ENCODE assay signal across 28 cellular contexts in genomic region chr12:22792198-22792597, GRCh38.
"Had no signal": no experiment of that assay in that cellular context is flagged by ENCODE, and none has a peak within 500 bp of the region (broad histone marks: within the 10 kb centered on the region; RNA-seq: fewer than 3 reads in every experiment).

No MANE protein-coding gene starts in this region.

- H3K27ac Mint-ChIP-seq: activated CD4-positive, alpha-beta T cell treated with anti-CD3 and anti-CD28 coated beads, Interleukin-2, amount 10 ng/mL, durations not matched to agents 7 days and 5 days; activated naive CD8-positive, alpha-beta T cell; activated T-cell treated with anti-CD3 and anti-CD28 coated beads, Interleukin-2, amount 50 U/mL, for 24 hours; activated T-helper 17 cell treated with anti-CD3 and anti-CD28 coated beads, Interleukin-2, amount 50 U/mL, for 72 hours; effector memory CD8-positive, alpha-beta T cell; nephron progenitor cell; stimulated activated memory B cell treated with anti-CD40 and anti-IgM and Interleukin-4, amounts not matched to agents 10 μg/mL and 1 μg/mL and 100 μg/mL, for 72 hours; T-helper 2 cell treated with Interferon-gamma antibody and Interleukin-4, amounts not matched to agents 5 μg/mL and 100 μg/mL, for 36 hours had no signal

- ATAC-seq: activated T-helper 17 cell treated with anti-CD3 and anti-CD28 coated beads, Interleukin-2, amount 50 U/mL, for 72 hours; effector memory CD8-positive, alpha-beta T cell; heart right ventricle; left colon; mucosa of descending colon; stimulated activated memory B cell treated with anti-CD40 and anti-IgM and Interleukin-4, amounts not matched to agents 10 μg/mL and 1 μg/mL and 100 μg/mL, for 72 hours had no signal

- H3K4me2 ChIP-seq: smooth muscle cell had no signal

- H3K27ac ChIP-seq: adrenal gland, colonic mucosa, dorsolateral prefrontal cortex, esophagus muscularis mucosa, heart right ventricle, sigmoid colon, stomach, suprapubic skin, tibial nerve, WERI-Rb-1 had no signal

- H3K36me3 ChIP-seq: adrenal gland, colonic mucosa, esophagus muscularis mucosa, heart right ventricle, sigmoid colon, stomach, suprapubic skin, tibial nerve, WERI-Rb-1 had no signal

- H3K4me1 ChIP-seq: adrenal gland, colonic mucosa, heart right ventricle, stomach, suprapubic skin had no signal

- H3K9me3 Mint-ChIP-seq: activated CD4-positive, alpha-beta T cell treated with anti-CD3 and anti-CD28 coated beads, Interleukin-2, amount 10 ng/mL, durations not matched to agents 7 days and 5 days; activated T-cell treated with anti-CD3 and anti-CD28 coated beads, Interleukin-2, amount 50 U/mL, for 24 hours; activated T-helper 17 cell treated with anti-CD3 and anti-CD28 coated beads, Interleukin-2, amount 50 U/mL, for 72 hours; effector memory CD8-positive, alpha-beta T cell; T-helper 2 cell treated with Interferon-gamma antibody and Interleukin-4, amounts not matched to agents 5 μg/mL and 100 μg/mL, for 36 hours had no signal

- H3K4me3 Mint-ChIP-seq: activated CD4-positive, alpha-beta T cell treated with anti-CD3 and anti-CD28 coated beads, Interleukin-2, amount 10 ng/mL, durations not matched to agents 7 days and 5 days; activated naive CD8-positive, alpha-beta T cell; activated T-cell treated with anti-CD3 and anti-CD28 coated beads, Interleukin-2, amount 50 U/mL, for 24 hours; activated T-helper 17 cell treated with anti-CD3 and anti-CD28 coated beads, Interleukin-2, amount 50 U/mL, for 72 hours; effector memory CD8-positive, alpha-beta T cell; nephron progenitor cell; stimulated activated memory B cell treated with anti-CD40 and anti-IgM and Interleukin-4, amounts not matched to agents 10 μg/mL and 1 μg/mL and 100 μg/mL, for 72 hours; T-helper 2 cell treated with Interferon-gamma antibody and Interleukin-4, amounts not matched to agents 5 μg/mL and 100 μg/mL, for 36 hours had no signal

- DNase-seq: activated CD4-positive, alpha-beta T cell treated with anti-CD3 and anti-CD28 coated beads, Interleukin-2, amount 10 ng/mL, durations not matched to agents 7 days and 5 days; activated CD4-positive, CD25-positive, alpha-beta regulatory T cell treated with anti-CD3 and anti-CD28 coated beads, Interleukin-2, amount 50 U/mL, for 72 hours; activated T-cell treated with anti-CD3 and anti-CD28 coated beads, Interleukin-2, amount 50 U/mL, for 24 hours; adrenal gland; colonic mucosa; dorsolateral prefrontal cortex; effector memory CD8-positive, alpha-beta T cell; heart right ventricle; islet precursor cell; left colon; mesendoderm; mucosa of descending colon; nephron progenitor cell; occipital lobe; posterior cingulate gyrus; retina; sigmoid colon; stimulated activated CD4-positive, alpha-beta T cell treated with anti-CD3 and anti-CD28 coated beads, Interleukin-15, amount 100 ng/mL, for 24 hours; stomach; WERI-Rb-1 had no signal

- H3K4me1 Mint-ChIP-seq: activated CD4-positive, alpha-beta T cell treated with anti-CD3 and anti-CD28 coated beads, Interleukin-2, amount 10 ng/mL, durations not matched to agents 7 days and 5 days; activated T-helper 17 cell treated with anti-CD3 and anti-CD28 coated beads, Interleukin-2, amount 50 U/mL, for 72 hours; stimulated activated memory B cell treated with anti-CD40 and anti-IgM and Interleukin-4, amounts not matched to agents 10 μg/mL and 1 μg/mL and 100 μg/mL, for 72 hours had no signal

- H3K27me3 Mint-ChIP-seq: activated CD4-positive, alpha-beta T cell treated with anti-CD3 and anti-CD28 coated beads, Interleukin-2, amount 10 ng/mL, durations not matched to agents 7 days and 5 days; stimulated activated memory B cell treated with anti-CD40 and anti-IgM and Interleukin-4, amounts not matched to agents 10 μg/mL and 1 μg/mL and 100 μg/mL, for 72 hours had no signal

- H3K27me3 ChIP-seq: adrenal gland, colonic mucosa, dorsolateral prefrontal cortex, esophagus muscularis mucosa, heart right ventricle, sigmoid colon, stomach, suprapubic skin, tibial nerve had no signal

- H3K9me3 ChIP-seq: adrenal gland, colonic mucosa, esophagus muscularis mucosa, mucosa of descending colon, sigmoid colon, stomach, suprapubic skin had no signal

- H3K4me3 ChIP-seq: adrenal gland, colonic mucosa, dorsolateral prefrontal cortex, esophagus muscularis mucosa, heart right ventricle, mucosa of descending colon, sigmoid colon, smooth muscle cell, stomach, suprapubic skin, tibial nerve had no signal

- H3K36me3 Mint-ChIP-seq: activated naive CD8-positive, alpha-beta T cell; stimulated activated memory B cell treated with anti-CD40 and anti-IgM and Interleukin-4, amounts not matched to agents 10 μg/mL and 1 μg/mL and 100 μg/mL, for 72 hours had no signal
